19 cellular contexts compared by ENCODE assay signal in genomic region chr1:32411261-32411660, GRCh38. TPM values are rescaled to one million over a fixed set of nuclear protein-coding genes. Genes with fewer than 3 reads are reported as not detected.
"Had no signal": no experiment of that assay in that cellular context is flagged by ENCODE, and none has a peak within 500 bp of the region (broad histone marks: within the 10 kb centered on the region; RNA-seq: fewer than 3 reads in every experiment).

No MANE protein-coding gene starts in this region.

- ATAC-seq: effector memory CD8-positive, alpha-beta T cell; gastrocnemius medialis; pancreas; right cardiac atrium had no signal

- H3K27ac ChIP-seq: epithelial cell of prostate, esophagus muscularis mucosa, gastrocnemius medialis, left lung, lower lobe of right lung, pancreas, stomach, thoracic aorta, transverse colon had no signal

- H3K27me3 ChIP-seq: esophagus muscularis mucosa, gastrocnemius medialis, pancreas, transverse colon had no signal

- DNase-seq: effector memory CD8-positive, alpha-beta T cell; gastrocnemius medialis; islet precursor cell; left lung; lower lobe of right lung; midbrain; naive B cell; occipital lobe; pancreas; right cardiac atrium; small intestine; stimulated activated CD4-positive, alpha-beta T cell treated with anti-CD3 and anti-CD28 coated beads, Interleukin-12 subunit alpha, Interleukin-12 subunit beta, amount 100 ng/mL, for 4 hours; stimulated activated naive CD4-positive, alpha-beta T cell; stomach; transverse colon had no signal

- H3K9me3 ChIP-seq: gastrocnemius medialis, lower lobe of right lung, pancreas, thoracic aorta had no signal

- FAIRE-seq: pancreas, small intestine had no signal

- H3K4me1 ChIP-seq: gastrocnemius medialis, left lung, pancreas, stomach had no signal

- H3K36me3 ChIP-seq: esophagus muscularis mucosa, gastrocnemius medialis, left lung, lower lobe of right lung, pancreas, stomach, thoracic aorta, transverse colon had no signal

- H3K4me3 ChIP-seq: esophagus muscularis mucosa, gastrocnemius medialis, left lung, lower lobe of right lung, pancreas, stomach, thoracic aorta, transverse colon had no signal

RNA-seq across cellular contexts. Expression of gene TSSK3, which starts 48.9 kb away (rescaled TPM):
- total RNA-seq: occipital lobe had no signal

RNA-seq across cellular contexts. Expression of gene ZBTB8B, which starts 53.6 kb away (rescaled TPM):
- total RNA-seq: fibroblast of villous mesenchyme, gastrocnemius medialis, thoracic aorta had no signal
